In genomic region chr7:10412426-10413019, GRCh38 we compare ENCODE assay signal across 9 cellular contexts.
DNase-seq lines count a peak whose midpoint lies in the region; ATAC-seq, FAIRE-seq and TF ChIP-seq lines count a peak whose summit lies in the region.
"Had no signal": no experiment of that assay in that cellular context is flagged by ENCODE, and none has a peak within 500 bp of the region (broad histone marks: within the 10 kb centered on the region; RNA-seq: fewer than 3 reads in every experiment).

No MANE protein-coding gene starts in this region.

- TF ChIP-seq CTCF in CD14-positive monocyte (IDR thresholded peaks at IDR 0.05) = peak; percentile 64

- no peaks in the 10 kb centered on the region for H3K9me3 Mint-ChIP-seq in CD14-positive monocyte
- no peaks in the 10 kb centered on the region for H3K9me3 Mint-ChIP-seq in activated naive CD8-positive, alpha-beta T cell treated with anti-CD3 and anti-CD28 coated beads, Interleukin-2, amount 10 ng/mL, durations not matched to agents 7 days and 5 days
- peaks cover 0 to 2% (median 0%) of the 10 kb centered on the region in 6 donors for H3K9me3 Mint-ChIP-seq in immature natural killer cell

- ATAC-seq in GM18502 (IDR thresholded peaks at IDR 0.05; ENCODE audit: poor library complexity, unreplicated experiment) (peak; percentile 87), HG02973 (IDR thresholded peaks at IDR 0.05; ENCODE audit: unreplicated experiment) (peak; percentile 74)
- peak; percentile 45 for ATAC-seq in activated naive CD8-positive, alpha-beta T cell treated with anti-CD3 and anti-CD28 coated beads, Interleukin-2, amount 10 ng/mL, durations not matched to agents 7 days and 5 days (ENCODE audit: low read depth)

- H3K36me3 Mint-ChIP-seq in CD14-positive monocyte (no peaks in the 10 kb centered on the region), immature natural killer cell (no peaks in the 10 kb centered on the region)
- H3K36me3 Mint-ChIP-seq in activated naive CD8-positive, alpha-beta T cell treated with anti-CD3 and anti-CD28 coated beads, Interleukin-2, amount 10 ng/mL, durations not matched to agents 7 days and 5 days = no peaks in the 10 kb centered on the region
- H3K36me3 Mint-ChIP-seq: naive B cell had no signal

- FAIRE-seq in urothelium cell line (lab: Jason Lieb, UNC) = no peak

- no peak overlapping the region for H3K4me3 Mint-ChIP-seq in CD14-positive monocyte
- H3K4me3 Mint-ChIP-seq in activated naive CD8-positive, alpha-beta T cell treated with anti-CD3 and anti-CD28 coated beads, Interleukin-2, amount 10 ng/mL, durations not matched to agents 7 days and 5 days = no peak overlapping the region
- H3K4me3 Mint-ChIP-seq in immature natural killer cell = no peak overlapping the region

- H3K4me1 Mint-ChIP-seq in CD14-positive monocyte (no peaks in the 10 kb centered on the region), immature natural killer cell (no peaks in the 10 kb centered on the region)
- no peaks in the 10 kb centered on the region for H3K4me1 Mint-ChIP-seq in activated naive CD8-positive, alpha-beta T cell treated with anti-CD3 and anti-CD28 coated beads, Interleukin-2, amount 10 ng/mL, durations not matched to agents 7 days and 5 days
- H3K4me1 Mint-ChIP-seq: naive B cell had no signal

- H3K27me3 Mint-ChIP-seq in CD14-positive monocyte (ENCODE audit: low read depth in 3 of 3) (no peaks in the 10 kb centered on the region), immature natural killer cell (ENCODE audit: low read depth in 3 of 3) (peaks cover 0 to 5% (median 0%) of the 10 kb centered on the region in 3 donors)
- H3K27me3 Mint-ChIP-seq in activated naive CD8-positive, alpha-beta T cell treated with anti-CD3 and anti-CD28 coated beads, Interleukin-2, amount 10 ng/mL, durations not matched to agents 7 days and 5 days = no peaks in the 10 kb centered on the region
- H3K27me3 Mint-ChIP-seq: naive B cell had no signal

- H3K27ac Mint-ChIP-seq in CD14-positive monocyte = no peak overlapping the region
- H3K27ac Mint-ChIP-seq in activated naive CD8-positive, alpha-beta T cell treated with anti-CD3 and anti-CD28 coated beads, Interleukin-2, amount 10 ng/mL, durations not matched to agents 7 days and 5 days = no peak overlapping the region
- H3K27ac Mint-ChIP-seq in immature natural killer cell = no peak overlapping the region
- H3K27ac Mint-ChIP-seq: naive B cell had no signal

- intact Hi-C loops in CD14-positive monocyte (cut with micrococcal nuclease) = no loop called here

- DNase-seq in CD14-positive monocyte (ENCODE audit: low spot score) (no peak), NCI-H2029 treated with DMSO at 0.1 percent for 48 hours (lab: John Stamatoyannopoulos, UW) (peak; percentile 9), immature natural killer cell (peak; percentile 3 to 12 (median 5)), urothelium cell line (ENCODE audit: low spot score) (peak; percentile 23)
- no peak for DNase-seq in activated naive CD8-positive, alpha-beta T cell treated with anti-CD3 and anti-CD28 coated beads, Interleukin-2, amount 10 ng/mL, durations not matched to agents 7 days and 5 days
- no peak for DNase-seq in stimulated activated naive CD4-positive, alpha-beta T cell treated with Interleukin-2 at 50 U/mL for 16 hours (lab: John Stamatoyannopoulos, UW)
- DNase-seq: naive B cell had no signal

- POLR2A ChIA-PET in activated naive CD8-positive, alpha-beta T cell treated with anti-CD3 and anti-CD28 coated beads, Interleukin-2, amount 10 ng/mL, durations not matched to agents 7 days and 5 days (lab: Charles Lee) = no interaction called here

Comparison
In these comparisons a context has a peak if more than half of its experiments do, and no peak if none do; other contexts are left out.
1. DNase-seq: peak in NCI-H2029 treated with DMSO at 0.1 percent for 48 hours (single experiment), immature natural killer cell (3 of 3) and urothelium cell line (single experiment); none in CD14-positive monocyte (single experiment), activated naive CD8-positive, alpha-beta T cell treated with anti-CD3 and anti-CD28 coated beads, Interleukin-2, amount 10 ng/mL, durations not matched to agents 7 days and 5 days (single experiment) and stimulated activated naive CD4-positive, alpha-beta T cell treated with Interleukin-2 at 50 U/mL for 16 hours (single experiment).
2. Peak in every context shown above with its lines, with median percentiles within 50 percentile points of each other: ATAC-seq.